Comparison of ENCODE assay signal across 16 cellular contexts in genomic region chr5:125214080-125214479, GRCh38.
DNase-seq lines count a peak whose midpoint lies in the region; ATAC-seq and TF ChIP-seq lines count a peak whose summit lies in the region.
"Had no signal": no experiment of that assay in that cellular context is flagged by ENCODE, and none has a peak within 500 bp of the region (broad histone marks: within the 10 kb centered on the region; RNA-seq: fewer than 3 reads in every experiment).

No MANE protein-coding gene starts in this region.

- H3K4me3 Mint-ChIP-seq in activated naive CD8-positive, alpha-beta T cell treated with anti-CD3 and anti-CD28 coated beads, Interleukin-2, amount 50 U/mL, for 24 hours = no peak overlapping the region
- H3K4me3 Mint-ChIP-seq in CD8-positive, alpha-beta memory T cell = no peak overlapping the region
- H3K4me3 Mint-ChIP-seq: IgD-negative memory B cell had no signal

- peaks cover 2% of the 10 kb centered on the region for H3K27me3 Mint-ChIP-seq in activated naive CD8-positive, alpha-beta T cell treated with anti-CD3 and anti-CD28 coated beads, Interleukin-2, amount 50 U/mL, for 24 hours
- H3K27me3 Mint-ChIP-seq in CD8-positive, alpha-beta memory T cell = no peaks in the 10 kb centered on the region
- H3K27me3 Mint-ChIP-seq: CD4-positive, CD25-positive, alpha-beta regulatory T cell; IgD-negative memory B cell had no signal

- no peak for TF ChIP-seq CTCF in upper lobe of left lung (IDR thresholded peaks at IDR 0.05)

- POLR2A ChIA-PET in CD8-positive, alpha-beta memory T cell (lab: Charles Lee) = no interaction called here

- no peaks in the 10 kb centered on the region for H3K36me3 ChIP-seq in upper lobe of left lung
- H3K36me3 ChIP-seq in CD8-positive, alpha-beta memory T cell (ENCODE audit: insufficient read depth, low read length) = no peaks in the 10 kb centered on the region
- H3K36me3 ChIP-seq: heart left ventricle, suprapubic skin had no signal

- no peaks in the 10 kb centered on the region for H3K36me3 Mint-ChIP-seq in activated naive CD8-positive, alpha-beta T cell treated with anti-CD3 and anti-CD28 coated beads, Interleukin-2, amount 50 U/mL, for 24 hours (ENCODE audit: low read depth)
- H3K36me3 Mint-ChIP-seq in CD8-positive, alpha-beta memory T cell = no peaks in the 10 kb centered on the region
- H3K36me3 Mint-ChIP-seq: CD4-positive, CD25-positive, alpha-beta regulatory T cell had no signal

- no peak overlapping the region for H3K27ac Mint-ChIP-seq in activated naive CD8-positive, alpha-beta T cell treated with anti-CD3 and anti-CD28 coated beads, Interleukin-2, amount 50 U/mL, for 24 hours
- no peak overlapping the region for H3K27ac Mint-ChIP-seq in CD8-positive, alpha-beta memory T cell
- H3K27ac Mint-ChIP-seq: CD4-positive, CD25-positive, alpha-beta regulatory T cell; IgD-negative memory B cell had no signal

- no peak overlapping the region for H3K27ac ChIP-seq in upper lobe of left lung
- no peak overlapping the region for H3K27ac ChIP-seq in CD8-positive, alpha-beta memory T cell (ENCODE audit: low read depth, low read length)
- H3K27ac ChIP-seq: heart left ventricle, PC-9, suprapubic skin had no signal

- no peak for DNase-seq in upper lobe of left lung
- DNase-seq in activated naive CD8-positive, alpha-beta T cell treated with anti-CD3 and anti-CD28 coated beads, Interleukin-2, amount 50 U/mL, for 24 hours = no peak
- no peak for DNase-seq in CD8-positive, alpha-beta memory T cell
- DNase-seq: activated CD4-positive, CD25-positive, alpha-beta regulatory T cell; activated T-cell treated with anti-CD3 and anti-CD28 coated beads, Interleukin-2, amount 50 U/mL, for 1 hour; CD4-positive, CD25-positive, alpha-beta regulatory T cell; heart left ventricle; kidney glomerular epithelial cell; NCI-H1092 treated with DMSO at 0.1 percent for 48 hours; PC-9 had no signal

- ATAC-seq in GM19035 (IDR thresholded peaks at IDR 0.05; ENCODE audit: unreplicated experiment) (peak; percentile 83), GM21723 (IDR thresholded peaks at IDR 0.05; ENCODE audit: unreplicated experiment) (peak; percentile 78), HG03103 (IDR thresholded peaks at IDR 0.05; ENCODE audit: low read depth, unreplicated experiment) (peak; percentile 73), upper lobe of left lung (ENCODE audit: low FRiP score in 2 of 2) (no peak), HG03571 (IDR thresholded peaks at IDR 0.05; ENCODE audit: unreplicated experiment) (no peak)
- no peak for ATAC-seq in activated naive CD8-positive, alpha-beta T cell treated with anti-CD3 and anti-CD28 coated beads, Interleukin-2, amount 50 U/mL, for 24 hours
- ATAC-seq: heart left ventricle had no signal

- peaks cover 4% of the 10 kb centered on the region for H3K9me3 Mint-ChIP-seq in activated naive CD8-positive, alpha-beta T cell treated with anti-CD3 and anti-CD28 coated beads, Interleukin-2, amount 50 U/mL, for 24 hours
- peaks cover 0 to 16% (median 5%) of the 10 kb centered on the region in 5 donors for H3K9me3 Mint-ChIP-seq in CD8-positive, alpha-beta memory T cell

- CTCF ChIA-PET in CD8-positive, alpha-beta memory T cell (lab: Charles Lee) = no interaction called here

- no peak overlapping the region for H3K4me3 ChIP-seq in upper lobe of left lung
- no peak overlapping the region for H3K4me3 ChIP-seq in CD8-positive, alpha-beta memory T cell (ENCODE audit: low read length)
- H3K4me3 ChIP-seq: heart left ventricle, PC-9, suprapubic skin had no signal

- no peaks in the 10 kb centered on the region for H3K27me3 ChIP-seq in upper lobe of left lung
- no peaks in the 10 kb centered on the region for H3K27me3 ChIP-seq in CD8-positive, alpha-beta memory T cell (ENCODE audit: insufficient read depth, low read length, poor library complexity, severe bottlenecking)
- H3K27me3 ChIP-seq: heart left ventricle, suprapubic skin had no signal

- no peaks in the 10 kb centered on the region for H3K4me1 Mint-ChIP-seq in activated naive CD8-positive, alpha-beta T cell treated with anti-CD3 and anti-CD28 coated beads, Interleukin-2, amount 50 U/mL, for 24 hours
- no peaks in the 10 kb centered on the region for H3K4me1 Mint-ChIP-seq in CD8-positive, alpha-beta memory T cell
- H3K4me1 Mint-ChIP-seq: CD4-positive, CD25-positive, alpha-beta regulatory T cell; IgD-negative memory B cell had no signal

- no peaks in the 10 kb centered on the region for H3K4me1 ChIP-seq in upper lobe of left lung
- no peaks in the 10 kb centered on the region for H3K4me1 ChIP-seq in CD8-positive, alpha-beta memory T cell (ENCODE audit: insufficient read depth, low read length)
- H3K4me1 ChIP-seq: heart left ventricle had no signal

- H3K9me3 ChIP-seq in upper lobe of left lung = no peaks in the 10 kb centered on the region
- H3K9me3 ChIP-seq in CD8-positive, alpha-beta memory T cell (ENCODE audit: low read length) = no peaks in the 10 kb centered on the region
- H3K9me3 ChIP-seq: suprapubic skin had no signal

- TF ChIP-seq POLR2A in upper lobe of left lung (IDR thresholded peaks at IDR 0.05) = no peak

- whole genome bisulfite sequencing in upper lobe of left lung, 2 donors = 83 to 92% methylated on average over 3 of the region's 3 CpGs

- no peak for TF ChIP-seq EP300 in upper lobe of left lung (IDR thresholded peaks at IDR 0.05)

Comparison
In these comparisons a context has a peak if more than half of its experiments do, and no peak if none do; other contexts are left out.
1. ATAC-seq: peak in GM19035 (single experiment), GM21723 (single experiment) and HG03103 (single experiment); none in upper lobe of left lung (0 of 2), activated naive CD8-positive, alpha-beta T cell treated with anti-CD3 and anti-CD28 coated beads, Interleukin-2, amount 50 U/mL, for 24 hours (single experiment) and HG03571 (single experiment).